8 cellular contexts compared by ENCODE assay signal in the genomic region with DNA sequence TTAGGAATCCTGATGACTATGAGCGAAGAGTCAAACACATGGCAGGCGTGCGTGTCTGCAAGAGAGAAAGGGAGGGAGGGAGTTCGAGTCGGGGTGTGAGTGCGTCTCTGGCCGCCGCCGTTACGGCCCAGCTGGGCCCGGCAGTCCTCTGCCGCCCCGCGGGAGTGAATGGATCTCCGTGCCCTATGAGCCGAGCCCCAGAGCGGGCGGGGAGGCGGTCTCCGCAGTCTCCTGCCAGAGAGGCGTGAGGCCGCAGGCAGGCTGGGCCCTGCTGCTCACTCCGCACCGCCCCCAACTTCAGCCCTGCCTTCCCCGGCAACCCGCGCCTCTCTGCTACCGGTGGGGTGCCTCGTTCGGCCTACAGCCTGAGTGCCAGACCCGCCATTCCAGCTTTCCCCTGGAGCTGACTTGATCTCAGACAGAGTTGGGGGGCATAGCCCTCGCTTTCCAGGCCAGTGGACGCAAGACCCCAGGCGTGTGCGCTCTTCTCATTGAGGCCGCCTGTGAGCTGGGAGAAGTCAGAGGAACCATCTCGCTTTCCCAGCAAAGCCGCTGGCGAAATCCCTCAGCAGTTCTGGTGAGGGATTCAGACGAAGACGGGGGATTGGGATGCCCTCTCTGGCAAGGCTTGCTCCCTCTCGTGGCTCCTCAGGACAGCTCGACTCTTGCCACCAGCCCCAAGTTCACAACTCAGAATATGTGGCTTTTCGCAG. TPM values are rescaled to one million over a fixed set of nuclear protein-coding genes. Genes with fewer than 3 reads are reported as not detected.
DNase-seq lines count a peak whose midpoint lies in the region; ATAC-seq and TF ChIP-seq lines count a peak whose summit lies in the region.

No MANE protein-coding gene starts in this region.

- H3K27me3 ChIP-seq in AG04450 (ENCODE audit: control insufficient read depth, insufficient read depth, low read length), result no peaks in the 10 kb centered on the region
- no peaks in the 10 kb centered on the region for H3K27me3 ChIP-seq in H9 (ENCODE audit: insufficient read depth, low read length)
- no peaks in the 10 kb centered on the region for H3K27me3 ChIP-seq in neuron (ENCODE audit: insufficient read depth, low read length)

- H3K4me3 ChIP-seq in AG04450 (ENCODE audit: low read depth, low read length) (peak overlapping the region; percentile 68), neuron (ENCODE audit: low read length) (peak overlapping the region; percentile 69)

- no peak overlapping the region for H4K91ac ChIP-seq in H9 (ENCODE audit: insufficient read length, low read depth, low read length)

- no peak overlapping the region for H3K9ac ChIP-seq in H9 (ENCODE audit: extremely low read depth, insufficient read length, low read length)

- H3K27ac ChIP-seq in AG04450 (ENCODE audit: low read depth, low read length) (peak overlapping the region; percentile 47), H9 (ENCODE audit: insufficient read length, low read depth, low read length) (no peak overlapping the region)

- H3K4me2 ChIP-seq in H9 (ENCODE audit: insufficient read depth, insufficient read length, low read length), result peak overlapping the region; percentile 76

- no peak overlapping the region for H3K56ac ChIP-seq in H9 (ENCODE audit: insufficient read length, low read depth, low read length)

- CTCF ChIA-PET in AG04450 (lab: Charles Lee), result interaction anchor here (1.6 kb wide), 1 partner anchor 14 kb away, joined by 3 read pairs; no protein-coding TSS in a partner anchor

- H4K8ac ChIP-seq in H9 (replicated peaks; ENCODE audit: insufficient read length, low read depth, low read length), result no peak overlapping the region

- DNase-seq in AG04450 (ENCODE audit: low read depth, low spot score) (peak; percentile 37), H9 (peak; percentile 65), head of caudate nucleus (peak; percentile 9 to 80 (median 58)), NCI-H2081 (lab: John Stamatoyannopoulos, UW) (no peak)
- DNase-seq in activated naive CD8-positive, alpha-beta T cell treated with anti-CD3 and anti-CD28 coated beads for 36 hours, result no peak

- H3T11ph ChIP-seq in H9 (ENCODE audit: low read length), result no peak overlapping the region

- no peak overlapping the region for H3K4ac ChIP-seq in H9 (ENCODE audit: low read depth, low read length)

- no peaks in the 10 kb centered on the region for H4K20me1 ChIP-seq in H9 (ENCODE audit: control insufficient read depth, insufficient read depth, insufficient read length)

- H3K27me3 Mint-ChIP-seq in H9 (ENCODE audit: low read depth), result peaks cover 9% of the 10 kb centered on the region; the same call in 1 of the 2 replicates
- peaks cover 9% of the 10 kb centered on the region for H3K27me3 Mint-ChIP-seq in activated naive CD8-positive, alpha-beta T cell treated with anti-CD3 and anti-CD28 coated beads for 36 hours

- no peak overlapping the region for H2AK5ac ChIP-seq in H9 (ENCODE audit: insufficient read length, low read length)

- H2BK120ac ChIP-seq in H9 (ENCODE audit: low read depth, low read length, poor library complexity, severe bottlenecking), result no peak overlapping the region

- no peak overlapping the region for H2AFZ ChIP-seq in H9 (ENCODE audit: low read length)
- H2AFZ ChIP-seq in neuron (ENCODE audit: low read depth, low read length), result no peak overlapping the region

- peaks cover 0 to 7% (median 4%) of the 10 kb centered on the region in 3 experiments; a peak in 5 of 7 replicates for H3K36me3 Mint-ChIP-seq in H9 (ENCODE audit: insufficient read depth in 1 of 3, low read depth in 3 of 3)
- no peaks in the 10 kb centered on the region for H3K36me3 Mint-ChIP-seq in activated naive CD8-positive, alpha-beta T cell treated with anti-CD3 and anti-CD28 coated beads for 36 hours

- H3K23me2 ChIP-seq in H9 (ENCODE audit: insufficient read length, low read depth, low read length, poor library complexity, severe bottlenecking), result peaks cover 24% of the 10 kb centered on the region

- no CpG with 5 or more reads among the region's 44 CpGs for WGBS in H9 (ENCODE audit: extremely low coverage, insufficient read length, low lambda C conversion rate)

- H3K4me3 Mint-ChIP-seq in H9, result peak overlapping the region; percentile 76 to 91
- peak overlapping the region; percentile 59 for H3K4me3 Mint-ChIP-seq in activated naive CD8-positive, alpha-beta T cell treated with anti-CD3 and anti-CD28 coated beads for 36 hours

- TF ChIP-seq CTCF in AG04450 (IDR thresholded peaks at IDR 0.05; ENCODE audit: low read depth, low read length), result peak; percentile 36; the same call in 1 of the 2 replicates
- peak; percentile 52; the same call in 2 of the 3 replicates for TF ChIP-seq CTCF in H9 (conservative IDR thresholded peaks at IDR 0.05)

- H3K9me3 ChIP-seq in AG04450 (ENCODE audit: control insufficient read depth, insufficient read depth, low read length) (no peaks in the 10 kb centered on the region), H9 (ENCODE audit: control insufficient read depth, low read depth, low read length) (no peaks in the 10 kb centered on the region), neuron (ENCODE audit: low read length) (no peaks in the 10 kb centered on the region)

- no peaks in the 10 kb centered on the region for H3K79me2 ChIP-seq in H9 (ENCODE audit: insufficient read depth, low read length)

- H2BK12ac ChIP-seq in H9 (ENCODE audit: insufficient read length, low read depth, low read length), result no peak overlapping the region

- peaks cover 30 to 45% of the 10 kb centered on the region in 2 experiments for H3K9me3 Mint-ChIP-seq in H9
- no peaks in the 10 kb centered on the region for H3K9me3 Mint-ChIP-seq in activated naive CD8-positive, alpha-beta T cell treated with anti-CD3 and anti-CD28 coated beads for 36 hours

- ATAC-seq in HG03571 (IDR thresholded peaks at IDR 0.05; ENCODE audit: unreplicated experiment) (no peak), HG02885 (IDR thresholded peaks at IDR 0.05; ENCODE audit: poor library complexity, unreplicated experiment) (no peak)

- no peak overlapping the region for H4K5ac ChIP-seq in H9 (ENCODE audit: insufficient read length, low read depth, low read length)

- no peaks in the 10 kb centered on the region for H3K79me1 ChIP-seq in H9 (ENCODE audit: insufficient read depth, low read depth, low read length, poor library complexity, severe bottlenecking)

- no peak overlapping the region for H2BK5ac ChIP-seq in H9 (ENCODE audit: insufficient read length, low read length)

- H3K23ac ChIP-seq in H9 (ENCODE audit: insufficient read length, low read depth, low read length), result no peak overlapping the region

- no peaks in the 10 kb centered on the region for H3K36me3 ChIP-seq in neuron (ENCODE audit: insufficient read depth, low read length)

- no peaks in the 10 kb centered on the region for H3K4me1 ChIP-seq in H9 (ENCODE audit: insufficient read depth, low read length)
- peaks cover 10% of the 10 kb centered on the region for H3K4me1 ChIP-seq in neuron (ENCODE audit: insufficient read depth, low read length)

- H2BK20ac ChIP-seq in H9 (ENCODE audit: low read depth, low read length, poor library complexity, severe bottlenecking), result no peak overlapping the region

- peak overlapping the region; percentile 79; the same call in 1 of the 2 replicates for H3K14ac ChIP-seq in H9 (ENCODE audit: insufficient read depth, low read length)

- H3K4me1 Mint-ChIP-seq in H9, result peaks cover 15 to 27% of the 10 kb centered on the region in 2 experiments
- H3K4me1 Mint-ChIP-seq in activated naive CD8-positive, alpha-beta T cell treated with anti-CD3 and anti-CD28 coated beads for 36 hours, result peaks cover 15% of the 10 kb centered on the region

- H3K18ac ChIP-seq in H9 (ENCODE audit: insufficient read length, low read depth, low read length), result peak overlapping the region; percentile 41

- H3K27ac Mint-ChIP-seq in H9, result 0 out of 7 replicates have a peak overlapping the region, but pooled peaks of 2 of the 3 experiments have one; percentile 24 to 65
- no peak overlapping the region for H3K27ac Mint-ChIP-seq in activated naive CD8-positive, alpha-beta T cell treated with anti-CD3 and anti-CD28 coated beads for 36 hours

- H2BK15ac ChIP-seq in H9 (ENCODE audit: low read depth, low read length), result no peak overlapping the region

- POLR2A ChIA-PET in AG04450 (lab: Yijun Ruan, JAX), result interaction anchor here (0.6 to 2.8 kb wide), 3 partner anchors 27 to 112 kb away, joined by 3 to 9 read pairs (median 3); no protein-coding TSS in a partner anchor

- intact Hi-C loops in head of caudate nucleus (cut with DNase I), result loop anchor here (10.0 kb wide), 1 partner anchor 112 kb away; no protein-coding TSS in a partner anchor

RNA-seq across cellular contexts. Expression of a gene that starts 1.4 kb away (rescaled TPM):
- 38.5 and 42.6 TPM in 2 replicates for polyA plus RNA-seq in AG04450 (2011; rRNA removed)
- polyA minus RNA-seq in AG04450 (2011; rRNA and poly(A)+ RNA removed), result 33.1 and 38.7 TPM in 2 replicates
- 16.5 and 17.1 TPM in 2 replicates for total RNA-seq in H9 (2021)
- under 1 TPM; 0.60 to 0.68 TPM for total RNA-seq in activated naive CD8-positive, alpha-beta T cell treated with anti-CD3 and anti-CD28 coated beads for 36 hours

Comparison
In these comparisons a context has a peak if more than half of its experiments do, and no peak if none do; other contexts are left out.
1. DNase-seq: peak in AG04450 (single experiment), H9 (single experiment) and head of caudate nucleus (42 of 42); none in activated naive CD8-positive, alpha-beta T cell treated with anti-CD3 and anti-CD28 coated beads for 36 hours (single experiment) and NCI-H2081 (0 of 2).
2. RNA of a gene that starts 1.4 kb away (total RNA-seq): 16.5 to 17.1 TPM in H9; 0.60 to 0.68 TPM in activated naive CD8-positive, alpha-beta T cell treated with anti-CD3 and anti-CD28 coated beads for 36 hours; every median in the first group is over 10 times any median in the second.